ENCODE assay signal across 18 cellular contexts in genomic region chr10:58201704-58202103, GRCh38.
DNase-seq lines count a peak whose midpoint lies in the region; ATAC-seq, FAIRE-seq and TF ChIP-seq lines count a peak whose summit lies in the region.
"Had no signal": no experiment of that assay in that cellular context is flagged by ENCODE, and none has a peak within 500 bp of the region (broad histone marks: within the 10 kb centered on the region; RNA-seq: fewer than 3 reads in every experiment).

No MANE protein-coding gene starts in this region.

- FAIRE-seq in GM12891 (lab: Jason Lieb, UNC) (peak; percentile 13), H54 (lab: Jason Lieb, UNC) (peak; percentile 71), HTR-8/SVneo (lab: Jason Lieb, UNC) (no peak)

- TF ChIP-seq CTCF in mucosa of descending colon (IDR thresholded peaks at IDR 0.05), result no peak
- no peak for TF ChIP-seq CTCF in GM13977 (IDR thresholded peaks at IDR 0.05; ENCODE audit: extremely low read depth, insufficient read depth, missing control alignments)

- H3K9me3 ChIP-seq in mucosa of descending colon, result no peaks in the 10 kb centered on the region
- H3K9me3 ChIP-seq: gastrocnemius medialis had no signal

- H3K4me3 ChIP-seq in mucosa of descending colon, result no peak overlapping the region
- H3K4me3 ChIP-seq: gastrocnemius medialis had no signal

- no peaks in the 10 kb centered on the region for H3K4me1 ChIP-seq in mucosa of descending colon (ENCODE audit: low read depth)
- H3K4me1 ChIP-seq: gastrocnemius medialis had no signal

- ATAC-seq in GM19023 (IDR thresholded peaks at IDR 0.05; ENCODE audit: unreplicated experiment), result peak; percentile 67
- ATAC-seq in HG03378 (IDR thresholded peaks at IDR 0.05; ENCODE audit: unreplicated experiment), result peak; percentile 70
- no peak for ATAC-seq in mucosa of descending colon
- ATAC-seq: activated CD4-positive, alpha-beta T cell treated with anti-CD3 and anti-CD28 coated beads for 36 hours; gastrocnemius medialis; Right ventricle myocardium inferior; stimulated activated naive B cell treated with anti-CD40 and anti-IgM and Interleukin-4, amounts not matched to agents 10 μg/mL and 1 μg/mL and 100 μg/mL, for 72 hours; T-helper 17 cell had no signal

- no peak for DNase-seq in GM12891 (ENCODE audit: insufficient read length, low spot score)
- no peak for DNase-seq in H54 (ENCODE audit: insufficient read length, low spot score)
- no peak for DNase-seq in mucosa of descending colon
- DNase-seq in GM13977 (ENCODE audit: low spot score), result no peak
- DNase-seq in HTR-8/SVneo (ENCODE audit: insufficient read length, low spot score), result no peak
- no peak for DNase-seq in stimulated activated CD4-positive, alpha-beta T cell treated with anti-CD3 and anti-CD28 coated beads, Interleukin-12 subunit alpha, Interleukin-12 subunit beta, amount 100 ng/mL, for 4 hours
- DNase-seq: activated CD4-positive, alpha-beta T cell treated with anti-CD3 and anti-CD28 coated beads for 36 hours; activated T-cell treated with anti-CD3 and anti-CD28 coated beads, Interleukin-2, amount 50 U/mL, for 24 hours; gastrocnemius medialis; GOT3; IMR-90; NCI-H1092; NK-92 treated with Interleukin-12 subunit alpha and Interleukin-12 subunit beta, amount 100 ng/mL, for 24 hours; stimulated activated naive B cell treated with anti-CD40 and anti-IgM and Interleukin-4, amounts not matched to agents 10 μg/mL and 1 μg/mL and 100 μg/mL, for 72 hours; T-helper 17 cell had no signal

- TF ChIP-seq POLR2A in GM12891 (IDR thresholded peaks at IDR 0.05; ENCODE audit: low read depth, low read length) (no peak), H54 (IDR thresholded peaks at IDR 0.05; ENCODE audit: low read depth, low read length) (no peak)

- intact Hi-C loops in mucosa of descending colon (cut with DNase I, micrococcal nuclease), result no loop called here

- in situ Hi-C loops in GM13977 (cut with MboI; ENCODE audit: low pct_unique_long_range_greater_than_20kb, low sequenced_read_pairs, unreplicated experiment), result no loop called here

- no peaks in the 10 kb centered on the region for H3K36me3 ChIP-seq in mucosa of descending colon (ENCODE audit: low read depth)
- H3K36me3 ChIP-seq: gastrocnemius medialis had no signal

TF ChIP-seq in GM12891, 5 proteins besides CTCF, POLR2A, EP300 and RAD21:
- TF ChIP-seq POU2F2 (IDR thresholded peaks at IDR 0.05; ENCODE audit: low read depth, low read length) (no peak), SPI1 (IDR thresholded peaks at IDR 0.05; ENCODE audit: low read depth, low read length) (no peak), TAF1 (IDR thresholded peaks at IDR 0.05; ENCODE audit: low read depth, low read length) (no peak), PAX5 (IDR thresholded peaks at IDR 0.05; ENCODE audit: insufficient read depth, low read length, severe bottlenecking) (no peak), POLR2AphosphoS5 (IDR thresholded peaks at IDR 0.05; ENCODE audit: low read depth, low read length) (no peak)
